In genomic region chr3:15794303-15794771, GRCh38 we compare ENCODE assay signal across 8 cellular contexts. TPM values are rescaled to one million over a fixed set of nuclear protein-coding genes. Genes with fewer than 3 reads are reported as not detected.
DNase-seq lines count a peak whose midpoint lies in the region; ATAC-seq, FAIRE-seq and TF ChIP-seq lines count a peak whose summit lies in the region.

No MANE protein-coding gene starts in this region.

- no peaks in the 10 kb centered on the region for H4K20me1 ChIP-seq in keratinocyte (ENCODE audit: control insufficient read depth, extremely low read depth, insufficient read depth, low read length)

- peak overlapping the region; percentile 76 for H3K27ac ChIP-seq in CD4-positive, CD25-positive, alpha-beta regulatory T cell (ENCODE audit: insufficient read depth, low read length, poor library complexity, severe bottlenecking)
- peak overlapping the region; percentile 89 for H3K27ac ChIP-seq in keratinocyte (ENCODE audit: control insufficient read depth, insufficient read depth, low read length)

- H3K27me3 ChIP-seq in CD4-positive, CD25-positive, alpha-beta regulatory T cell (ENCODE audit: control insufficient read depth, insufficient read depth, low read length): no peaks in the 10 kb centered on the region
- H3K27me3 ChIP-seq in keratinocyte (ENCODE audit: control insufficient read depth, extremely low read depth, insufficient read depth, low read length): no peaks in the 10 kb centered on the region

- H3K4me1 ChIP-seq in CD4-positive, CD25-positive, alpha-beta regulatory T cell (ENCODE audit: control insufficient read depth, insufficient read depth, low read length, poor library complexity, severe bottlenecking): peaks cover 44% of the 10 kb centered on the region
- H3K4me1 ChIP-seq in keratinocyte (ENCODE audit: control insufficient read depth, extremely low read depth, insufficient read depth, low read length): peaks cover 23% of the 10 kb centered on the region

- H3K9me3 Mint-ChIP-seq in CD4-positive, CD25-positive, alpha-beta regulatory T cell: peaks cover 0 to 5% (median 0%) of the 10 kb centered on the region in 7 donors

- dilution Hi-C loops in keratinocyte (cut with MboI; ENCODE audit: extremely low pct_ligation_motif_present, low sequenced_read_pairs): no loop called here

- no peak overlapping the region for H2AFZ ChIP-seq in keratinocyte (ENCODE audit: control insufficient read depth, low read length)

- peak in 1 of 2 donors; percentile 44 for ATAC-seq in CD4-positive, CD25-positive, alpha-beta regulatory T cell (ENCODE audit: low read depth in 2 of 2)
- ATAC-seq in HG02885 (IDR thresholded peaks at IDR 0.05; ENCODE audit: poor library complexity, unreplicated experiment): peak; percentile 49
- no peak for ATAC-seq in left lobe of liver

- peak; percentile 34 for FAIRE-seq in keratinocyte (lab: Jason Lieb, UNC)

- no peaks in the 10 kb centered on the region for H3K9me3 ChIP-seq in CD4-positive, CD25-positive, alpha-beta regulatory T cell (ENCODE audit: control insufficient read depth in 2 of 2, low read length in 2 of 2)
- no peaks in the 10 kb centered on the region for H3K9me3 ChIP-seq in keratinocyte (ENCODE audit: control insufficient read depth, low read depth, low read length)

- peak overlapping the region; percentile 72 for H3K4me2 ChIP-seq in keratinocyte (ENCODE audit: control insufficient read depth, extremely low read depth, insufficient read depth, low read depth, low read length)

- H3K27ac Mint-ChIP-seq in CD4-positive, CD25-positive, alpha-beta regulatory T cell: peak overlapping the region; percentile 64 to 72 (median 68)

- H3K4me3 ChIP-seq in CD4-positive, CD25-positive, alpha-beta regulatory T cell (ENCODE audit: low read depth, low read length): peak overlapping the region; percentile 75
- peak overlapping the region in 1 of 3 experiments; percentile 71 for H3K4me3 ChIP-seq in keratinocyte (ENCODE audit: control insufficient read depth in 2 of 3, extremely low read depth in 1 of 3, insufficient read depth in 2 of 3, low read depth in 1 of 3, low read length in 3 of 3)

- peaks cover 17% of the 10 kb centered on the region for H3K36me3 Mint-ChIP-seq in CD4-positive, CD25-positive, alpha-beta regulatory T cell

- H3K9ac ChIP-seq in keratinocyte (ENCODE audit: control insufficient read depth, extremely low read depth, insufficient read depth, low read length): peak overlapping the region; percentile 81

- TF ChIP-seq CTCF in keratinocyte (optimal IDR thresholded peaks at IDR 0.05 in 1 of 3, IDR thresholded peaks at IDR 0.05 in 1 of 3, conservative IDR thresholded peaks at IDR 0.05 in 1 of 3; ENCODE audit: extremely low read depth in 1 of 3, insufficient read depth in 2 of 3, low read length in 3 of 3): no peak

- H3K4me1 Mint-ChIP-seq in CD4-positive, CD25-positive, alpha-beta regulatory T cell: peaks cover 50 to 67% (median 55%) of the 10 kb centered on the region in 4 donors

- H3K4me3 Mint-ChIP-seq in CD4-positive, CD25-positive, alpha-beta regulatory T cell: peak overlapping the region in 3 of 4 donors; percentile 13 to 79 (median 65)

- peaks cover 2% of the 10 kb centered on the region for H3K36me3 ChIP-seq in CD4-positive, CD25-positive, alpha-beta regulatory T cell (ENCODE audit: control insufficient read depth, insufficient read depth, low read length)
- H3K36me3 ChIP-seq in keratinocyte (ENCODE audit: control insufficient read depth in 2 of 2, extremely low read depth in 1 of 2, insufficient read depth in 2 of 2, low read length in 2 of 2): no peaks in the 10 kb centered on the region

- H3K9me1 ChIP-seq in keratinocyte (ENCODE audit: control insufficient read depth, extremely low read depth, insufficient read depth, low read length): no peaks in the 10 kb centered on the region

- peak in 1 of 3 donors; percentile 16 for DNase-seq in CD4-positive, CD25-positive, alpha-beta regulatory T cell
- DNase-seq in T-helper 22 cell (ENCODE audit: low read depth) (peak; percentile 37), keratinocyte (ENCODE audit: low read depth, low spot score) (no peak), NCI-H1694 treated with DMSO at 0.1 percent for 48 hours (lab: John Stamatoyannopoulos, UW) (no peak), left lobe of liver (ENCODE audit: low spot score) (no peak), H4 (ENCODE audit: low spot score) (no peak)
- DNase-seq in stimulated activated CD4-positive, alpha-beta T cell treated with anti-CD3 and anti-CD28 coated beads, Interleukin-2, amount 100 ng/mL, for 48 hours: no peak

- peaks cover 53% of the 10 kb centered on the region for H3K79me2 ChIP-seq in keratinocyte (ENCODE audit: control insufficient read depth, insufficient read depth, low read length)

- no peaks in the 10 kb centered on the region for H3K27me3 Mint-ChIP-seq in CD4-positive, CD25-positive, alpha-beta regulatory T cell

RNA-seq across cellular contexts. Expression of gene ANKRD28, which starts 3.4 kb away (rescaled TPM):
- total RNA-seq in CD4-positive, CD25-positive, alpha-beta regulatory T cell: 77.1 TPM
- polyA plus RNA-seq in CD4-positive, CD25-positive, alpha-beta regulatory T cell: 10 to 100 TPM in 1 of 4 donors, 1 to 10 TPM in 3; 6.9 to 10.7 (median 8.5) TPM
- polyA plus RNA-seq in keratinocyte: 16.4 to 32.7 TPM (median 22.0 TPM) in 3 replicates
- 20.7 TPM for polyA plus RNA-seq in keratinocyte (2011; ENCODE audit: low read depth)
- 11.3 and 20.7 TPM in 2 replicates for polyA plus RNA-seq in keratinocyte (2011; cell fraction: cytosol; rRNA removed)
- polyA plus RNA-seq in keratinocyte (2011; cell fraction: nucleus; rRNA removed): 27.6 and 33.4 TPM in 2 replicates
- 11.8 and 20.4 TPM in 2 replicates for polyA plus RNA-seq in keratinocyte (2012; ENCODE audit: low replicate concordance)
- 25.9 to 81.2 TPM (median 30.5 TPM) in 3 replicates for polyA minus RNA-seq in keratinocyte
- 24.9 TPM for polyA minus RNA-seq in keratinocyte (2011; cell fraction: cytosol; rRNA and poly(A)+ RNA removed)
- polyA minus RNA-seq in keratinocyte (2011; cell fraction: nucleus; rRNA and poly(A)+ RNA removed): 30.4 and 65.2 TPM in 2 replicates
- total RNA-seq in left lobe of liver: 27.2 TPM
- 42.5 and 49.9 TPM in 2 replicates for total RNA-seq in H4 (2014; rRNA removed; shearing (Covaris generic))
